ENCODE assay signal across 15 cellular contexts in the genomic region with DNA sequence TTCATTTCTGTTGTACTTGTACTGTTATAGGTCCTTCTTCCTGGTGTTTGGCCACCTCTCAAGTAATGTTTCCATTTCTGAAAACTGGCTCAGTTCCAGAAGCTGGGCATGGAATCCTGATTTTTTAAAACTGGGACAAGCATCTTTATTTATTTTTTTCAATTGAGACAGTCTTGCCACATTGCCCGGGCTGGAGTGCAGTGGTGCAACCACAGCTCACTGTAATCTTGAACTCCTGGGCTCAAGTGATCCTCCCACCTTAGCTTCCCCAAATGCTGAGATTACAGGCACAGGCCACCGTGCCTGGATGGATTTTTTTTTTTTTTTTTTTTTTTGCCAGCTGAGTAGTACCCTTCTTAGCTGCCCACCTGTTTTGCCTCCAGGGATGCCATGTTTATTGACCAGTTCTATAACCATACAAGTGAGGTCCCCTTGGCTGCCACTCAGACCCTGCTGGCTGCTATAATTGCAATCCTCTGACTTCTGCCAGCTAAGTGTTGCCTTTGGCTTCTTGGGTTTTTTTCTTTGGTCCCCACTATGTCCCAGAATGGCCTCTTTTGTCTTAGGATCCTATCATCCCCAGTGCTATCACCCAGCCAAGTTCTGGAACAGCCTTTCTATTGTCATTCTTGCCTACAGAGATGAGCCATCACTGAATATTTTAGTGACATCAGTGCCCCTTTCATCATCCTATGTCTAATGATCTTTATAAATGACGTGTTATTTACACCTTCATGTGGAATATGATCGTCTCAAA. TPM values are rescaled to one million over a fixed set of nuclear protein-coding genes. Genes with fewer than 3 reads are reported as not detected.
DNase-seq lines count a peak whose midpoint lies in the region; ATAC-seq and TF ChIP-seq lines count a peak whose summit lies in the region.
"Had no signal": no experiment of that assay in that cellular context is flagged by ENCODE, and none has a peak within 500 bp of the region (broad histone marks: within the 10 kb centered on the region; RNA-seq: fewer than 3 reads in every experiment).

No MANE protein-coding gene starts in this region.

- H3K4me2 ChIP-seq in MM.1S (ENCODE audit: low read depth, low read length): no peak overlapping the region
- H3K4me2 ChIP-seq: neural progenitor cell had no signal

- H3K79me2 ChIP-seq in MM.1S (ENCODE audit: low read length): peaks cover 74% of the 10 kb centered on the region

- no peaks in the 10 kb centered on the region for H3K9me2 ChIP-seq in MM.1S (replicated peaks; ENCODE audit: insufficient read depth, low read length)

- no peak overlapping the region for H3K9ac ChIP-seq in MM.1S (ENCODE audit: low read length)
- H3K9ac ChIP-seq: neural progenitor cell had no signal

- WGBS in heart left ventricle, 4 donors: 48 to 62% (median 59%) methylated on average over 4 of the region's 4 CpGs
- WGBS in aorta, 2 donors: 47% methylated on average over 4 of the region's 4 CpGs

- no peaks in the 10 kb centered on the region for H4K20me1 ChIP-seq in MM.1S (ENCODE audit: insufficient read depth, low read length)

- peaks cover 0 to 52% (median 35%) of the 10 kb centered on the region in 12 donors for H3K4me1 ChIP-seq in heart left ventricle
- peaks cover 7% of the 10 kb centered on the region; the same call in 1 of the 2 replicates for H3K4me1 ChIP-seq in MM.1S (ENCODE audit: low read length)
- peaks cover 0 to 7% of the 10 kb centered on the region in 2 donors for H3K4me1 ChIP-seq in aorta (ENCODE audit: control insufficient read depth in 1 of 2, insufficient read depth in 2 of 2, low read length in 2 of 2)

- H3K9me3 ChIP-seq in heart left ventricle (peaks cover 0 to under 1% (median 0%) of the 10 kb centered on the region in 12 donors), MM.1S (replicated peaks; ENCODE audit: insufficient read depth, low read length) (no peaks in the 10 kb centered on the region), aorta (ENCODE audit: control insufficient read depth, low read length) (no peaks in the 10 kb centered on the region)
- H3K9me3 ChIP-seq: thoracic aorta had no signal

- H3F3A ChIP-seq in MM.1S (ENCODE audit: insufficient read depth, low read length): peaks cover 4% of the 10 kb centered on the region; the same call in 1 of the 2 replicates

- no peak overlapping the region for H2AFZ ChIP-seq in MM.1S (ENCODE audit: low read length)
- H2AFZ ChIP-seq: neural progenitor cell had no signal

- H3K4me3 ChIP-seq in heart left ventricle: no peak overlapping the region
- H3K4me3 ChIP-seq in MM.1S (ENCODE audit: low read length): no peak overlapping the region
- no peak overlapping the region for H3K4me3 ChIP-seq in aorta (ENCODE audit: low read length in 2 of 2)
- H3K4me3 ChIP-seq: neural progenitor cell, thoracic aorta had no signal

- DNase-seq in heart left ventricle (no peak), cardiac septum (ENCODE audit: low spot score) (no peak), middle frontal gyrus (ENCODE audit: extremely low spot score, low spot score) (peak; percentile 36), MM.1S (no peak), aorta (no peak), COLO668 (lab: John Stamatoyannopoulos, UW; ENCODE audit: unreplicated experiment) (no peak)
- DNase-seq in activated T-cell treated with anti-CD3 and anti-CD28 coated beads, Interleukin-2, amount 50 U/mL, for 48 hours: no peak
- DNase-seq: activated CD4-positive, alpha-beta T cell treated with anti-CD3 and anti-CD28 coated beads, Interleukin-2, amount 50 U/mL, for 1 hour; glutamatergic neuron; NCI-H510A; T-helper 9 cell had no signal

- H3K27me3 ChIP-seq in heart left ventricle (no peaks in the 10 kb centered on the region), MM.1S (replicated peaks; ENCODE audit: insufficient read depth, low read length) (no peaks in the 10 kb centered on the region), aorta (ENCODE audit: control insufficient read depth in 1 of 2, insufficient read depth in 2 of 2, low read length in 1 of 2) (no peaks in the 10 kb centered on the region)
- H3K27me3 ChIP-seq: neural progenitor cell had no signal

- H3K36me3 ChIP-seq in heart left ventricle (peaks cover 0 to 7% (median 0%) of the 10 kb centered on the region in 9 donors), MM.1S (replicated peaks; ENCODE audit: insufficient read depth, low read length) (no peaks in the 10 kb centered on the region), aorta (ENCODE audit: control insufficient read depth in 1 of 2, insufficient read depth in 2 of 2, low read length in 1 of 2) (no peaks in the 10 kb centered on the region)
- H3K36me3 ChIP-seq: neural progenitor cell, thoracic aorta had no signal

- no peak for TF ChIP-seq CTCF in heart left ventricle (IDR thresholded peaks at IDR 0.05)
- TF ChIP-seq CTCF in MM.1S (IDR thresholded peaks at IDR 0.05; ENCODE audit: low read length): no peak

- no peak for TF ChIP-seq POLR2A in heart left ventricle (IDR thresholded peaks at IDR 0.05)

- peak overlapping the region in 9 of 12 donors; percentile 19 to 97 (median 49) for H3K27ac ChIP-seq in heart left ventricle
- peak overlapping the region; percentile 70 for H3K27ac ChIP-seq in cingulate gyrus (ENCODE audit: low read depth, low read length)
- no peak overlapping the region for H3K27ac ChIP-seq in MM.1S (ENCODE audit: low read length)
- no peak overlapping the region for H3K27ac ChIP-seq in aorta (ENCODE audit: low read depth in 1 of 2, low read length in 2 of 2)
- H3K27ac ChIP-seq: neural progenitor cell, thoracic aorta had no signal

- ATAC-seq in heart left ventricle (no peak), aorta (ENCODE audit: low FRiP score) (no peak)
- ATAC-seq: left lobe of liver had no signal

- intact Hi-C loops in heart left ventricle (cut with DNase I) (no loop called here), cardiac septum (cut with DNase I) (no loop called here), aorta (cut with DNase I) (no loop called here)

RNA-seq across cellular contexts. Expression of gene DIP2A, which starts 3.9 kb away (rescaled TPM):
- total RNA-seq in heart left ventricle (10 to 100 TPM; 17.1 to 31.9 (median 22.6) TPM), cardiac septum (38.9 TPM), aorta (10 to 100 TPM; 33.5 to 61.5 TPM)
- polyA plus RNA-seq in heart left ventricle (10 to 100 TPM; 13.4 to 26.3 TPM), aorta (10 to 100 TPM in 1 of 2 donors, 1 to 10 TPM in 1; 5.3 to 22.6 TPM)

Comparison
In these comparisons a context has a peak if more than half of its experiments do, and no peak if none do; other contexts are left out.
1. H3K27ac ChIP-seq: peak in heart left ventricle (9 of 12) and cingulate gyrus (single experiment); none in MM.1S (single experiment) and aorta (0 of 2).